12 cellular contexts compared by ENCODE assay signal in the genomic region with DNA sequence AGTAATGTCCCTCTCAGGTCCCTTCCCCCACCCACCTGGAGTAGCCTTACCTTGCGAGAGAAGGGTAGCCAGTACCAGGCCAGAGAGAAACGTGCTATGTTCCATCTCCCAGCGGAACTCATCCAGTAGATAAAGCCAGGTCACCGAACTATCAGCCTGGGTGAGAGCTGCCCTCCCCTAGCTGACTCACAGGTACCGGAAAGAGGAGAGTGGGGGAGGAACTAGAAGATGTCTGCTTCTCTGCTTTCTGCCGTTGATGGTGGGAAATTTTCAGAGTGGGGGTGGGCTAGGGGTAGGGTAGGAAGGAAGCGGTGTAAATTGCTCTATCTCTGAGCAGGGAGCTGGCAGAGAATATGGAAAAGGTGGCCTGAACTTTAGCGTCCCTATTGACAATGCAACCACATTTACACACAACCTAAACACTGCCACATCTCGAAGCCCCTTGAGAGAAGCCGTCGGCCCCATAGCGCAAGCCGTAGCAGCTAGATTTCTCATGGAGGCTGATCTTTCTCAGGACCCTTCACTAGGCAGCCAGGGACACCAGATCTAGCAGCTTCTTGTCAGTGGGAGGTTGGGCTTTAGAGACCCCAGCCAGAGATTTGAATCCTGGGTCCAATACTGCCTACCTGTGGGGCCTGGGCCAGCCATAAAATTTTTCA. TPM values are rescaled to one million over a fixed set of nuclear protein-coding genes. Genes with fewer than 3 reads are reported as not detected.
DNase-seq lines count a peak whose midpoint lies in the region; ATAC-seq lines count a peak whose summit lies in the region.
"Had no signal": no experiment of that assay in that cellular context is flagged by ENCODE, and none has a peak within 500 bp of the region (broad histone marks: within the 10 kb centered on the region; RNA-seq: fewer than 3 reads in every experiment).

A gene (minus strand): TSS at position 203 of the 659 bp plus-strand sequence. CDS start 98 bp downstream, at position 105.

- H3K4me1 ChIP-seq in duodenal mucosa (ENCODE audit: control insufficient read depth in 1 of 2, insufficient read depth in 2 of 2, low read length in 2 of 2) = no peaks in the 10 kb centered on the region

- peak within 1 kb of the TSS; percentile 16 to 26 for H3K9ac ChIP-seq in duodenal mucosa (ENCODE audit: low read depth in 1 of 2, low read length in 2 of 2)

- peak within 1 kb of the TSS; percentile 99 for H3K27ac Mint-ChIP-seq in activated CD4-positive, alpha-beta memory T cell treated with anti-CD3 and anti-CD28 coated beads, Interleukin-2, amount 10 ng/mL, durations not matched to agents 7 days and 5 days

- H3K4me3 Mint-ChIP-seq in activated CD4-positive, alpha-beta memory T cell treated with anti-CD3 and anti-CD28 coated beads, Interleukin-2, amount 10 ng/mL, durations not matched to agents 7 days and 5 days = peak within 1 kb of the TSS; percentile 89

- ATAC-seq in HG03442 (IDR thresholded peaks at IDR 0.05; ENCODE audit: unreplicated experiment) = no peak
- ATAC-seq in HG02759 (IDR thresholded peaks at IDR 0.05; ENCODE audit: unreplicated experiment) = no peak
- ATAC-seq: SK-N-SH treated with all-trans-retinoic acid at 6 μM for 48 hours had no signal

- H3K4me3 ChIP-seq in Jurkat, Clone E6-1 (ENCODE audit: low read length) = peak within 1 kb of the TSS; percentile 71
- peak within 1 kb of the TSS; percentile 53 to 58 for H3K4me3 ChIP-seq in duodenal mucosa (ENCODE audit: low read depth in 1 of 2, low read length in 2 of 2)

- no peaks in the 10 kb centered on the region for H3K27me3 ChIP-seq in duodenal mucosa (ENCODE audit: control insufficient read depth in 1 of 2, insufficient read depth in 2 of 2, low read length in 2 of 2)

- H3K4me1 Mint-ChIP-seq in activated CD4-positive, alpha-beta memory T cell treated with anti-CD3 and anti-CD28 coated beads, Interleukin-2, amount 10 ng/mL, durations not matched to agents 7 days and 5 days = peaks cover 68% of the 10 kb centered on the region

- CTCF ChIA-PET in activated CD4-positive, alpha-beta memory T cell treated with anti-CD3 and anti-CD28 coated beads, Interleukin-2, amount 10 ng/mL, durations not matched to agents 7 days and 5 days (lab: Charles Lee) = interaction anchor here (1.0 to 7.5 kb wide), 13 partner anchors 11 to 171 kb away, joined by 3 to 73 read pairs (median 4); a partner anchor contains a TSS

- no peaks in the 10 kb centered on the region for H3K36me3 ChIP-seq in duodenal mucosa (ENCODE audit: control insufficient read depth in 1 of 2, insufficient read depth in 2 of 2, low read length in 2 of 2)

- peaks cover 71% of the 10 kb centered on the region for H3K36me3 Mint-ChIP-seq in activated CD4-positive, alpha-beta memory T cell treated with anti-CD3 and anti-CD28 coated beads, Interleukin-2, amount 10 ng/mL, durations not matched to agents 7 days and 5 days (ENCODE audit: low read depth)

- no peaks in the 10 kb centered on the region for H3K9me3 Mint-ChIP-seq in activated CD4-positive, alpha-beta memory T cell treated with anti-CD3 and anti-CD28 coated beads, Interleukin-2, amount 10 ng/mL, durations not matched to agents 7 days and 5 days

- POLR2A ChIA-PET in activated CD4-positive, alpha-beta memory T cell treated with anti-CD3 and anti-CD28 coated beads, Interleukin-2, amount 10 ng/mL, durations not matched to agents 7 days and 5 days (lab: Charles Lee) = interaction anchor here (0.8 to 7.2 kb wide), 19 partner anchors 7 to 446 kb away, joined by 3 to 42 read pairs (median 6); a partner anchor contains a TSS

- H3K9me3 ChIP-seq in duodenal mucosa (ENCODE audit: control insufficient read depth in 1 of 2, low read length in 2 of 2) = no peaks in the 10 kb centered on the region

- H3K27me3 Mint-ChIP-seq in activated CD4-positive, alpha-beta memory T cell treated with anti-CD3 and anti-CD28 coated beads, Interleukin-2, amount 10 ng/mL, durations not matched to agents 7 days and 5 days = no peaks in the 10 kb centered on the region

- peak within 1 kb of the TSS; percentile 34 for H3K27ac ChIP-seq in duodenal mucosa (ENCODE audit: low read depth, low read length)

- DNase-seq in Jurkat, Clone E6-1 (ENCODE audit: low read depth, low spot score) = peak; percentile 97
- DNase-seq in activated CD4-positive, alpha-beta memory T cell treated with anti-CD3 and anti-CD28 coated beads, Interleukin-2, amount 10 ng/mL, durations not matched to agents 7 days and 5 days = peak; percentile 74
- DNase-seq in stimulated activated CD4-positive, alpha-beta T cell treated with anti-CD3 and anti-CD28 coated beads, Interleukin-4, amount 100 ng/mL, for 4 hours = peak; percentile 53 to 80
- DNase-seq in germinal center (ENCODE audit: low spot score) (no peak), NCI-H82 (lab: John Stamatoyannopoulos, UW) (no peak)
- DNase-seq: left cardiac atrium, NCI-H1417 had no signal

RNA-seq across cellular contexts. Expression of the gene that starts here (rescaled TPM):
- 2,085 TPM for polyA plus RNA-seq in Jurkat, Clone E6-1 (2012; ENCODE audit: insufficient read depth, insufficient read length)
- total RNA-seq in activated CD4-positive, alpha-beta memory T cell treated with anti-CD3 and anti-CD28 coated beads, Interleukin-2, amount 10 ng/mL, durations not matched to agents 7 days and 5 days = 100 to 1,000 TPM; 467 to 476 TPM
- polyA plus RNA-seq: BJ had no signal

Comparison
In these comparisons a context has a peak if more than half of its experiments do, and no peak if none do; other contexts are left out.
1. DNase-seq: peak in Jurkat, Clone E6-1 (single experiment), activated CD4-positive, alpha-beta memory T cell treated with anti-CD3 and anti-CD28 coated beads, Interleukin-2, amount 10 ng/mL, durations not matched to agents 7 days and 5 days (single experiment) and stimulated activated CD4-positive, alpha-beta T cell treated with anti-CD3 and anti-CD28 coated beads, Interleukin-4, amount 100 ng/mL, for 4 hours (2 of 2); none in germinal center (single experiment) and NCI-H82 (single experiment).